ENCODE assay signal across 1 cellular context in genomic region chr17:42517516-42517915, GRCh38.
TF ChIP-seq lines count a peak whose summit lies in the region.

No MANE protein-coding gene starts in this region.

TF ChIP-seq in HepG2, 621 proteins besides CTCF, POLR2A, EP300 and RAD21 (continued from another document and continues in another):
- TF ChIP-seq KIAA2018 (CRISPR knock-in tag; IDR thresholded peaks at IDR 0.05; ENCODE audit: borderline replicate concordance) (no peak), SMAD3 (CRISPR knock-in tag; IDR thresholded peaks at IDR 0.05) (no peak), TSC22D2 (CRISPR knock-in tag; IDR thresholded peaks at IDR 0.05; ENCODE audit: borderline replicate concordance) (0 out of 2 replicates have a peak, but pooled peaks have one; percentile 37), KLF16 (CRISPR knock-in tag; IDR thresholded peaks at IDR 0.05) (peak in 1 of 2 experiments; percentile 39; a peak in 1 of 4 replicates), HIC2 (CRISPR knock-in tag; IDR thresholded peaks at IDR 0.05; ENCODE audit: low read depth) (0 out of 2 replicates have a peak, but pooled peaks have one; percentile 23), FIP1L1 (IDR thresholded peaks at IDR 0.05; ENCODE audit: borderline replicate concordance, insufficient read depth, low read depth, low read length) (no peak), ATAD3A (CRISPR knock-in tag; IDR thresholded peaks at IDR 0.05) (no peak), AKAP8 (CRISPR knock-in tag; IDR thresholded peaks at IDR 0.05) (peak; percentile 77; the same call in 1 of the 2 replicates), HDAC6 (IDR thresholded peaks at IDR 0.05; ENCODE audit: low read depth, low read length) (no peak), MAX (IDR thresholded peaks at IDR 0.05) (0 out of 2 replicates have a peak, but pooled peaks have one; percentile 35), ZNF703 (CRISPR knock-in tag; IDR thresholded peaks at IDR 0.05; ENCODE audit: borderline replicate concordance) (no peak), NR2F6 (IDR thresholded peaks at IDR 0.05) (no peak), NR2F6 (CRISPR knock-in tag; IDR thresholded peaks at IDR 0.05) (peak; percentile 59), ZNF280B (CRISPR knock-in tag; IDR thresholded peaks at IDR 0.05; ENCODE audit: borderline replicate concordance) (peak; percentile 45; the same call in 1 of the 2 replicates), GPN1 (CRISPR knock-in tag; IDR thresholded peaks at IDR 0.05; ENCODE audit: borderline replicate concordance) (no peak), MIXL1 (CRISPR knock-in tag; IDR thresholded peaks at IDR 0.05) (peak; percentile 70; the same call in 1 of the 2 replicates), KDM2A (CRISPR knock-in tag; IDR thresholded peaks at IDR 0.05; ENCODE audit: borderline replicate concordance, low read depth) (peak; percentile 70; the same call in 1 of the 2 replicates), ZNF552 (CRISPR knock-in tag; IDR thresholded peaks at IDR 0.05; ENCODE audit: borderline replicate concordance) (no peak), XRCC5 (optimal IDR thresholded peaks at IDR 0.05; ENCODE audit: low read length) (peak; percentile 94), CCAR2 (optimal IDR thresholded peaks at IDR 0.05; ENCODE audit: low read depth, low read length) (no peak), EHMT2 (IDR thresholded peaks at IDR 0.05; ENCODE audit: borderline replicate concordance, low read depth, low read length) (no peak), HMG20B (CRISPR knock-in tag; conservative IDR thresholded peaks at IDR 0.05) (no peak; the same call in 1 of the 2 replicates), ZNF275 (CRISPR knock-in tag; IDR thresholded peaks at IDR 0.05; ENCODE audit: borderline replicate concordance) (no peak), ETS1 (CRISPR knock-in tag; IDR thresholded peaks at IDR 0.05) (no peak), NFIC (IDR thresholded peaks at IDR 0.05; ENCODE audit: low read length) (no peak), ZNF670 (CRISPR knock-in tag; IDR thresholded peaks at IDR 0.05; ENCODE audit: borderline replicate concordance) (no peak), ATF7 (IDR thresholded peaks at IDR 0.05) (no peak), ATF7 (CRISPR knock-in tag; IDR thresholded peaks at IDR 0.05) (no peak), ZNF639 (CRISPR knock-in tag; conservative IDR thresholded peaks at IDR 0.05) (no peak), HOXA5 (CRISPR knock-in tag; IDR thresholded peaks at IDR 0.05) (0 out of 2 replicates have a peak, but pooled peaks have one; percentile 33), ZNF350 (CRISPR knock-in tag; IDR thresholded peaks at IDR 0.05; ENCODE audit: borderline replicate concordance, low read depth) (no peak), TRAFD1 (CRISPR knock-in tag; IDR thresholded peaks at IDR 0.05; ENCODE audit: borderline replicate concordance) (no peak), JUND (CRISPR knock-in tag; IDR thresholded peaks at IDR 0.05) (no peak), ZNF34 (CRISPR knock-in tag; IDR thresholded peaks at IDR 0.05; ENCODE audit: borderline replicate concordance) (0 out of 2 replicates have a peak, but pooled peaks have one; percentile 58), HIVEP1 (CRISPR knock-in tag; IDR thresholded peaks at IDR 0.05) (no peak), ZNF790 (CRISPR knock-in tag; IDR thresholded peaks at IDR 0.05; ENCODE audit: borderline replicate concordance) (no peak), PHF20 (CRISPR knock-in tag; IDR thresholded peaks at IDR 0.05) (no peak), GATAD2A (CRISPR knock-in tag; IDR thresholded peaks at IDR 0.05) (peak; percentile 63), ZNF234 (CRISPR knock-in tag; conservative IDR thresholded peaks at IDR 0.05) (no peak), SOX6 (IDR thresholded peaks at IDR 0.05) (no peak), SOX6 (CRISPR knock-in tag; IDR thresholded peaks at IDR 0.05) (no peak), AGO2 (optimal IDR thresholded peaks at IDR 0.05; ENCODE audit: low read depth, low read length) (no peak), ZNF20 (CRISPR knock-in tag; IDR thresholded peaks at IDR 0.05) (no peak)
